In the genomic region with DNA sequence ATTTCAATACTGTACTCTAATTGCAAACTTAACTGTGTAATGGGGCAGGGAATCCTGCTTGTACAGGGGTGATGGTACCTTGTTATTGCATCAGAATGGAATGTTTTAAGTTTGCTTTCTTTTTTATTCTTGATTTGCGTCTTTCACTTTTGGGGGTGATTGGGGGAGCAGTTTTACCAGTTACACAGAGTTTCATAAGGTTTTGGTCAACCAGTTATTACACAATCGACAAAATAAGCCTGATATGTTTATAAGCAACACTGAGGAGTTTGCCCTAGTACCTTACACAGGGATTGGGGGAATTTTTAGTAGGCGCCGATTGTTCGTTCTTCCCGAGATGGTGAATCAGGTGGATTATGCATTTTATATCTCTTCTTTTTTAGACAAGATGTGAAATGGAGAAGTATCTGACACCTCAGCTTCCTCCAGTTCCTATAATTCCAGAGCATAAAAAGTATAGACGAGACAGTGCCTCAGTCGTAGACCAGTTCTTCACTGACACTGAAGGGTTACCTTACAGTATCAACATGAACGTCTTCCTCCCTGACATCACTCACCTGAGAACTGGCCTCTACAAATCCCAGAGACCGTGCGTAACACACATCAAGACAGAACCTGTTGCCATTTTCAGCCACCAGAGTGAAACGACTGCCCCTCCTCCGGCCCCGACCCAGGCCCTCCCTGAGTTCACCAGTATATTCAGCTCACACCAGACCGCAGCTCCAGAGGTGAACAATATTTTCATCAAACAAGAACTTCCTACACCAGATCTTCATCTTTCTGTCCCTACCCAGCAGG, we compare ENCODE assay signal across 2 cellular contexts.
TF ChIP-seq lines count a peak whose summit lies in the region.

No MANE protein-coding gene starts in this region.

TF ChIP-seq in HCT116, 20 proteins besides CTCF, POLR2A, EP300 and RAD21:
- TF ChIP-seq CBX3 (IDR thresholded peaks at IDR 0.05; ENCODE audit: low read depth) (no peak), ZNF274 (IDR thresholded peaks at IDR 0.05; ENCODE audit: low read depth, low read length) (no peak), TCF7L2 (IDR thresholded peaks at IDR 0.05; ENCODE audit: borderline replicate concordance, extremely low read depth, insufficient read depth, insufficient read length) (no peak), SRF (IDR thresholded peaks at IDR 0.05; ENCODE audit: low read depth) (no peak), EZH2 (IDR thresholded peaks at IDR 0.05) (no peak), ELF1 (IDR thresholded peaks at IDR 0.05; ENCODE audit: borderline replicate concordance, low read depth) (no peak)
- TF ChIP-seq, protein P1, sequence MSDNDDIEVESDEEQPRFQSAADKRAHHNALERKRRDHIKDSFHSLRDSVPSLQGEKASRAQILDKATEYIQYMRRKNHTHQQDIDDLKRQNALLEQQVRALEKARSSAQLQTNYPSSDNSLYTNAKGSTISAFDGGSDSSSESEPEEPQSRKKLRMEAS (IDR thresholded peaks at IDR 0.05), result no peak
- TF ChIP-seq, protein P2, sequence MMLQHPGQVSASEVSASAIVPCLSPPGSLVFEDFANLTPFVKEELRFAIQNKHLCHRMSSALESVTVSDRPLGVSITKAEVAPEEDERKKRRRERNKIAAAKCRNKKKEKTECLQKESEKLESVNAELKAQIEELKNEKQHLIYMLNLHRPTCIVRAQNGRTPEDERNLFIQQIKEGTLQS (IDR thresholded peaks at IDR 0.05), result no peak

TF ChIP-seq in K562, 482 proteins besides CTCF, POLR2A, EP300 and RAD21:
- TF ChIP-seq, protein P3, sequence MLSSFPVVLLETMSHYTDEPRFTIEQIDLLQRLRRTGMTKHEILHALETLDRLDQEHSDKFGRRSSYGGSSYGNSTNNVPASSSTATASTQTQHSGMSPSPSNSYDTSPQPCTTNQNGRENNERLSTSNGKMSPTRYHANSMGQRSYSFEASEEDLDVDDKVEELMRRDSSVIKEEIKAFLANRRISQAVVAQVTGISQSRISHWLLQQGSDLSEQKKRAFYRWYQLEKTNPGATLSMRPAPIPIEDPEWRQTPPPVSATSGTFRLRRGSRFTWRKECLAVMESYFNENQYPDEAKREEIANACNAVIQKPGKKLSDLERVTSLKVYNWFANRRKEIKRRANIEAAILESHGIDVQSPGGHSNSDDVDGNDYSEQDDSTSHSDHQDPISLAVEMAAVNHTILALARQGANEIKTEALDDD (IDR thresholded peaks at IDR 0.05), result no peak
- TF ChIP-seq NFIX (CRISPR knock-in tag; IDR thresholded peaks at IDR 0.05; ENCODE audit: low read depth) (no peak), SPI1 (IDR thresholded peaks at IDR 0.05; ENCODE audit: borderline replicate concordance, low read depth, low read length) (no peak), CEBPG (CRISPR knock-in tag; IDR thresholded peaks at IDR 0.05) (no peak), CEBPG (tag; conservative IDR thresholded peaks at IDR 0.05 in 1 of 2, IDR thresholded peaks at IDR 0.05 in 1 of 2) (peak; percentile 37 to 41; a peak in 3 of 4 replicates), CEBPB (tag; IDR thresholded peaks at IDR 0.05) (peak; percentile 53)
- TF ChIP-seq, protein P4, sequence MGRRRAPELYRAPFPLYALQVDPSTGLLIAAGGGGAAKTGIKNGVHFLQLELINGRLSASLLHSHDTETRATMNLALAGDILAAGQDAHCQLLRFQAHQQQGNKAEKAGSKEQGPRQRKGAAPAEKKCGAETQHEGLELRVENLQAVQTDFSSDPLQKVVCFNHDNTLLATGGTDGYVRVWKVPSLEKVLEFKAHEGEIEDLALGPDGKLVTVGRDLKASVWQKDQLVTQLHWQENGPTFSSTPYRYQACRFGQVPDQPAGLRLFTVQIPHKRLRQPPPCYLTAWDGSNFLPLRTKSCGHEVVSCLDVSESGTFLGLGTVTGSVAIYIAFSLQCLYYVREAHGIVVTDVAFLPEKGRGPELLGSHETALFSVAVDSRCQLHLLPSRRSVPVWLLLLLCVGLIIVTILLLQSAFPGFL (CRISPR knock-in tag; IDR thresholded peaks at IDR 0.05), result no peak
